ENCODE assay signal across 1 cellular context in the genomic region with DNA sequence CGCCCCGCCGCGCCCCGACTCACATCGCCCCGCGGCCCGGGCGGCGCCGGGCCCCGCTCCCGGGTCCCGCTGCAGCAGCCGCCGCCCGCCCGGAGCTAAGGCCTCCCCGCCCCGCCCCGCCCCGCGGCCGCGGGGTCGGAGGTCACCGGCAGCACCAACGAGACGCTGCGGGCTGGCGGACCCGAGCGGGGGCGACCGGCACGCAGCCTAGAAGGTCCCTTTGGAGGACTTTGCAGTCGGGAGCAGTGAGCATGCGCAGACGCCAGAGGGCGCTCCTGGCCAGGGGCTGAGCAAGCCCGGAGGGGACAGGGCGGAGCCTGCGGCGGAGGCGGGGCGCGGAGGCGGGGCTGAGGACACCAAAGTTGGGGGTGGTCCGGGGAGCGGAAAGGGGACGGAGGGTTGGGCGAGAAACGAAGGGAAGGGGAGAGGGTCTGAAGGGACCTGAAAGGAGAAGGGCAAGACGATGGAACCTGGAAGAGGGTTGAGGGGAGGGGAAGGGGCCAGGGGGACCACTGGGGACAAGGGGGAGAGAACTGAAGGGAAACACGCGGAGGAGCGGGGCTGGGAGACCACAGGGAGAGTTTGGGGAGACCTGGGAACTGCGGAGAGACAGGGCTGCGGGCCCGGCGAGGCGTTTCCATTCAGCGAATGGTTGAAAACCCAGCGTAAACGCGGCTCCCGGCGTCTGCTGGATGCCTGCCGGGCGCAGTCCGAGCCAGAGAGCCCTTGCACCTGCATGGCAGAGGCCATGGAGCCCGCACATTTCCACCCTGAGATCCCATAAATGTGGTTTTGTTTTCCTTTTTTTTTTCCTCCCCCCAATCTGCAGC.
TF ChIP-seq lines count a peak whose summit lies in the region.

A gene with protein sequence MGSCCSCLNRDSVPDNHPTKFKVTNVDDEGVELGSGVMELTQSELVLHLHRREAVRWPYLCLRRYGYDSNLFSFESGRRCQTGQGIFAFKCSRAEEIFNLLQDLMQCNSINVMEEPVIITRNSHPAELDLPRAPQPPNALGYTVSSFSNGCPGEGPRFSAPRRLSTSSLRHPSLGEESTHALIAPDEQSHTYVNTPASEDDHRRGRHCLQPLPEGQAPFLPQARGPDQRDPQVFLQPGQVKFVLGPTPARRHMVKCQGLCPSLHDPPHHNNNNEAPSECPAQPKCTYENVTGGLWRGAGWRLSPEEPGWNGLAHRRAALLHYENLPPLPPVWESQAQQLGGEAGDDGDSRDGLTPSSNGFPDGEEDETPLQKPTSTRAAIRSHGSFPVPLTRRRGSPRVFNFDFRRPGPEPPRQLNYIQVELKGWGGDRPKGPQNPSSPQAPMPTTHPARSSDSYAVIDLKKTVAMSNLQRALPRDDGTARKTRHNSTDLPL (minus strand): TSS at position 108 of the 830 bp plus-strand sequence. CDS start 2,913 bp downstream, outside the sequence.

TF ChIP-seq in WTC11, 78 proteins besides CTCF, POLR2A, EP300 and RAD21 (continued from another document):
- peak; percentile 60; the same call in 1 of the 2 replicates for TF ChIP-seq AFF4 (CRISPR knock-in tag; IDR thresholded peaks at IDR 0.05; ENCODE audit: borderline replicate concordance)
- TF ChIP-seq SP1 (CRISPR knock-in tag; conservative IDR thresholded peaks at IDR 0.05): peak; percentile 97
- no peak for TF ChIP-seq FOXJ3 (CRISPR knock-in tag; IDR thresholded peaks at IDR 0.05; ENCODE audit: borderline replicate concordance)
- no peak for TF ChIP-seq ZNF138 (CRISPR knock-in tag; conservative IDR thresholded peaks at IDR 0.05)
- TF ChIP-seq USF2 (CRISPR knock-in tag; IDR thresholded peaks at IDR 0.05): peak; percentile 42
